1 cellular context compared by ENCODE assay signal in the genomic region with DNA sequence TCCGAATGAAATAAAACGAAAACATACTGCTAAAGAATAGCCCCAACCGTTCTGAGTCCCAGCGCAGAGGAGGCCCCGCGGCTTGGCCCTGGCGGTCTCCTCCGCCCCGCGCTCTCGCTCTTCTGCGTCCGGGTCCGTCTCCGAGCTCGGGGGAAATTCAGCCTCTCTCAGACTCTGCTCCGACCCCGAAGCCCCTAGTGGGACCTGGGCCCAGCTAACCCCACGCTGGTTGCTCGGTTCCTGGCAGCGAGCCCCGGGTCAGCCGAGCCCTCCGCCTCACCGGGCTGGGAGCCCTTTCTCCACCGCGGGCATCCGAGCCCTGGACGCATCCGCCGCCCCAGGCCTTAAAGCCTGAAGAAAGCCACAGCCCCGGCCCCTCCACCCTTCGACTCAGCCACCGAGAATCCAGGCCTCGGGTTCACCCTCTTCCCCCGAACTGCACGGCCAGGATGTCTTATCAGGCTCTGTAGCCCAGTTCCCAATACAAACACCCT.
TF ChIP-seq lines count a peak whose summit lies in the region.

No MANE protein-coding gene starts in this region.

TF ChIP-seq in GM12878, 131 proteins besides CTCF, POLR2A, EP300 and RAD21:
- TF ChIP-seq NFXL1 (IDR thresholded peaks at IDR 0.05; ENCODE audit: borderline replicate concordance) (peak; percentile 95), ETV6 (conservative IDR thresholded peaks at IDR 0.05 in 1 of 2, IDR thresholded peaks at IDR 0.05 in 1 of 2; ENCODE audit: borderline replicate concordance in 1 of 2, low read depth in 1 of 2) (peak in 1 of 2 experiments; percentile 79; a peak in 1 of 4 replicates), CBX3 (IDR thresholded peaks at IDR 0.05; ENCODE audit: borderline replicate concordance, low read depth) (no peak), SUZ12 (IDR thresholded peaks at IDR 0.05; ENCODE audit: unreplicated experiment) (peak; percentile 81)
- TF ChIP-seq, protein P1, sequence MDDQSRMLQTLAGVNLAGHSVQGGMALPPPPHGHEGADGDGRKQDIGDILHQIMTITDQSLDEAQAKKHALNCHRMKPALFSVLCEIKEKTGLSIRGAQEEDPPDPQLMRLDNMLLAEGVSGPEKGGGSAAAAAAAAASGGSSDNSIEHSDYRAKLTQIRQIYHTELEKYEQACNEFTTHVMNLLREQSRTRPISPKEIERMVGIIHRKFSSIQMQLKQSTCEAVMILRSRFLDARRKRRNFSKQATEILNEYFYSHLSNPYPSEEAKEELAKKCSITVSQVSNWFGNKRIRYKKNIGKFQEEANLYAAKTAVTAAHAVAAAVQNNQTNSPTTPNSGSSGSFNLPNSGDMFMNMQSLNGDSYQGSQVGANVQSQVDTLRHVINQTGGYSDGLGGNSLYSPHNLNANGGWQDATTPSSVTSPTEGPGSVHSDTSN (IDR thresholded peaks at IDR 0.05; ENCODE audit: insufficient replicate concordance, low read depth, low read length): no peak
TF ChIP-seq in GM12878: peak in this region for 3.
